23 cellular contexts compared by ENCODE assay signal in genomic region chr15:63778800-63779199, GRCh38.
"Had no signal": no experiment of that assay in that cellular context is flagged by ENCODE, and none has a peak within 500 bp of the region (broad histone marks: within the 10 kb centered on the region; RNA-seq: fewer than 3 reads in every experiment).

No MANE protein-coding gene starts in this region.

- H3K27ac Mint-ChIP-seq: endodermal cell; natural killer cell; stimulated activated naive CD8-positive, alpha-beta T cell treated with anti-CD3 and anti-CD28 coated beads, Interleukin-15, amount 100 ng/mL, for 72 hours had no signal

- ATAC-seq: esophagus mucosa; gastrocnemius medialis; left ventricle myocardium superior; lower lobe of right lung; natural killer cell; pancreas; right lobe of liver; stimulated activated effector memory CD8-positive, alpha-beta T cell treated with anti-CD3 and anti-CD28 coated beads, Interleukin-12 subunit alpha, Interleukin-12 subunit beta, amount 100 ng/mL, for 72 hours; stimulated activated naive CD8-positive, alpha-beta T cell treated with anti-CD3 and anti-CD28 coated beads, Interleukin-15, amount 100 ng/mL, for 72 hours; upper lobe of right lung had no signal

- H3K27ac ChIP-seq: dorsolateral prefrontal cortex, epithelial cell of prostate, lower lobe of right lung, neutrophil, pancreas, right lobe of liver, suprapubic skin, transverse colon, upper lobe of right lung, uterus had no signal

- H3K4me1 ChIP-seq: lower lobe of right lung, pancreas, suprapubic skin, upper lobe of right lung, uterus had no signal

- H3K27me3 Mint-ChIP-seq: stimulated activated naive CD8-positive, alpha-beta T cell treated with anti-CD3 and anti-CD28 coated beads, Interleukin-15, amount 100 ng/mL, for 72 hours had no signal

- H3K4me3 Mint-ChIP-seq: endodermal cell; natural killer cell; stimulated activated effector memory CD8-positive, alpha-beta T cell treated with anti-CD3 and anti-CD28 coated beads, Interleukin-12 subunit alpha, Interleukin-12 subunit beta, amount 100 ng/mL, for 72 hours; stimulated activated naive CD8-positive, alpha-beta T cell treated with anti-CD3 and anti-CD28 coated beads, Interleukin-15, amount 100 ng/mL, for 72 hours had no signal

- H3K4me1 Mint-ChIP-seq: endodermal cell had no signal

- H3K9me3 ChIP-seq: gastrocnemius medialis, lower lobe of right lung, neutrophil, pancreas, right lobe of liver, suprapubic skin, transverse colon, upper lobe of right lung, uterus had no signal

- H3K4me3 ChIP-seq: dorsolateral prefrontal cortex, gastrocnemius medialis, lower lobe of right lung, pancreas, right lobe of liver, suprapubic skin, transverse colon, upper lobe of right lung, uterus had no signal

- H3K9me3 Mint-ChIP-seq: endodermal cell; natural killer cell; stimulated activated effector memory CD8-positive, alpha-beta T cell treated with anti-CD3 and anti-CD28 coated beads, Interleukin-12 subunit alpha, Interleukin-12 subunit beta, amount 100 ng/mL, for 72 hours had no signal

- H3K27me3 ChIP-seq: dorsolateral prefrontal cortex, gastrocnemius medialis, neutrophil, pancreas, right lobe of liver, suprapubic skin, transverse colon, upper lobe of right lung, uterus had no signal

- DNase-seq: dorsolateral prefrontal cortex; effector CD8-positive, alpha-beta T cell; endodermal cell; foreskin fibroblast; gastrocnemius medialis; head of caudate nucleus; left ventricle myocardium superior; lower lobe of right lung; natural killer cell; pancreas; right lobe of liver; small intestine; stimulated activated CD4-positive, alpha-beta T cell treated with anti-CD3 and anti-CD28 coated beads, Interleukin-15, amount 100 ng/mL, for 24 hours; stimulated activated CD4-positive, alpha-beta T cell treated with anti-CD3 and anti-CD28 coated beads, Interleukin-4, amount 100 ng/mL, for 1 hour; stimulated activated naive CD8-positive, alpha-beta T cell treated with anti-CD3 and anti-CD28 coated beads, Interleukin-15, amount 100 ng/mL, for 72 hours; transverse colon; upper lobe of right lung; uterus had no signal

- H3K36me3 ChIP-seq: uterus had no signal
